1 cellular context compared by ENCODE assay signal in the genomic region with DNA sequence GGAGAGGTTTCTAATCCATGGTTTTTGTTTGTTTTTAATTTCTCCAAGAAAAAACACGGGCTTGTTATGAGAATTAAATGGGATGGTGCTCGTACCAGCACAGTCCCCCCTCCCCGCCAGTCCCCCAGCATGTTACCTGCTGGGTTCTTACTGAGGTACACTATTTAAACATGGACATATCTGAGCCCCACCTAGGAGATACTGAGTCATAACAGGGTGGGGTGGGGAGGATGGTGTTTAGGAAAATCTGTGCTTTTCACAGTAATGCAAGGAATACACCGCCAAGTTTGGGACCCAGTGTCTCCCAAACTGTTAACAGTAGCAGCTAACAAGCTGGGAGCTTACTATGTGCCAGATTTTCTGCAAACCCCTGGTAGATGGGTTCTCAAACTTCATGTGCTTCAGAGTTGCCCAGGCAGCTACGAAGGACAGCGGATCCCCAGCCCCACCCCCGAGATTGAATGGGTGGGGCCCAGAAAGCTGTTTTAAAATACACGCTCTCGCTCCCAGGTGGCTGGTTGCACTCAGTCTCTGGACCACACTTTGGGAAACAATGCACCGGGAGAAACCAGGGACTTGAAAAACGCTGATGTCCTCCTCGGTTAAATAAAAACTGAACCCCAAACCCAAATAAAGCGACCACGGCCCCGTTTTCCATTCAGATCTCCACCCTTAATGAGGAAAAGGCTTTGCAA.
A peak's percentile ranks its signal among the peaks of the same experiment; 100 is the strongest.
TF ChIP-seq lines count a peak whose summit lies in the region.

No MANE protein-coding gene starts in this region.

TF ChIP-seq in HepG2, 621 proteins besides CTCF, POLR2A, EP300 and RAD21 (continued from another document):
- TF ChIP-seq, protein P1, sequence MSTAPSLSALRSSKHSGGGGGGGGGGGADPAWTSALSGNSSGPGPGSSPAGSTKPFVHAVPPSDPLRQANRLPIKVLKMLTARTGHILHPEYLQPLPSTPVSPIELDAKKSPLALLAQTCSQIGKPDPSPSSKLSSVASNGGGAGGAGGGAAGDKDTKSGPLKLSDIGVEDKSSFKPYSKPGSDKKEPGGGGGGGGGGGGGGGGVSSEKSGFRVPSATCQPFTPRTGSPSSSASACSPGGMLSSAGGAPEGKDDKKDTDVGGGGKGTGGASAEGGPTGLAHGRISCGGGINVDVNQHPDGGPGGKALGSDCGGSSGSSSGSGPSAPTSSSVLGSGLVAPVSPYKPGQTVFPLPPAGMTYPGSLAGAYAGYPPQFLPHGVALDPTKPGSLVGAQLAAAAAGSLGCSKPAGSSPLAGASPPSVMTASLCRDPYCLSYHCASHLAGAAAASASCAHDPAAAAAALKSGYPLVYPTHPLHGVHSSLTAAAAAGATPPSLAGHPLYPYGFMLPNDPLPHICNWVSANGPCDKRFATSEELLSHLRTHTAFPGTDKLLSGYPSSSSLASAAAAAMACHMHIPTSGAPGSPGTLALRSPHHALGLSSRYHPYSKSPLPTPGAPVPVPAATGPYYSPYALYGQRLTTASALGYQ (CRISPR knock-in tag; IDR thresholded peaks at IDR 0.05), result 0 out of 2 replicates have a peak, but pooled peaks have one; percentile 65
- TF ChIP-seq ZNF260 (CRISPR knock-in tag; IDR thresholded peaks at IDR 0.05; ENCODE audit: borderline replicate concordance, low read depth), result no peak
- TF ChIP-seq TP53 (CRISPR knock-in tag; conservative IDR thresholded peaks at IDR 0.05), result 0 out of 2 replicates have a peak, but pooled peaks have one; percentile 60
- no peak for TF ChIP-seq SMAD9 (CRISPR knock-in tag; IDR thresholded peaks at IDR 0.05)
- TF ChIP-seq SATB2 (CRISPR knock-in tag; IDR thresholded peaks at IDR 0.05), result 0 out of 2 replicates have a peak, but pooled peaks have one; percentile 51
- TF ChIP-seq, protein P2, sequence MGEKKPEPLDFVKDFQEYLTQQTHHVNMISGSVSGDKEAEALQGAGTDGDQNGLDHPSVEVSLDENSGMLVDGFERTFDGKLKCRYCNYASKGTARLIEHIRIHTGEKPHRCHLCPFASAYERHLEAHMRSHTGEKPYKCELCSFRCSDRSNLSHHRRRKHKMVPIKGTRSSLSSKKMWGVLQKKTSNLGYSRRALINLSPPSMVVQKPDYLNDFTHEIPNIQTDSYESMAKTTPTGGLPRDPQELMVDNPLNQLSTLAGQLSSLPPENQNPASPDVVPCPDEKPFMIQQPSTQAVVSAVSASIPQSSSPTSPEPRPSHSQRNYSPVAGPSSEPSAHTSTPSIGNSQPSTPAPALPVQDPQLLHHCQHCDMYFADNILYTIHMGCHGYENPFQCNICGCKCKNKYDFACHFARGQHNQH (CRISPR knock-in tag; IDR thresholded peaks at IDR 0.05), result no peak; the same call in 1 of the 2 replicates
- TF ChIP-seq, protein P3, sequence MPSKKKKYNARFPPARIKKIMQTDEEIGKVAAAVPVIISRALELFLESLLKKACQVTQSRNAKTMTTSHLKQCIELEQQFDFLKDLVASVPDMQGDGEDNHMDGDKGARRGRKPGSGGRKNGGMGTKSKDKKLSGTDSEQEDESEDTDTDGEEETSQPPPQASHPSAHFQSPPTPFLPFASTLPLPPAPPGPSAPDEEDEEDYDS (CRISPR knock-in tag; IDR thresholded peaks at IDR 0.05), result peak; percentile 35; the same call in 1 of the 2 replicates
- TF ChIP-seq KAT7 (CRISPR knock-in tag; IDR thresholded peaks at IDR 0.05; ENCODE audit: borderline replicate concordance), result no peak
- TF ChIP-seq ZNF138 (CRISPR knock-in tag; IDR thresholded peaks at IDR 0.05; ENCODE audit: low read depth), result no peak
- TF ChIP-seq ZNF878 (CRISPR knock-in tag; IDR thresholded peaks at IDR 0.05), result 0 out of 2 replicates have a peak, but pooled peaks have one; percentile 60
- TF ChIP-seq, protein P4, sequence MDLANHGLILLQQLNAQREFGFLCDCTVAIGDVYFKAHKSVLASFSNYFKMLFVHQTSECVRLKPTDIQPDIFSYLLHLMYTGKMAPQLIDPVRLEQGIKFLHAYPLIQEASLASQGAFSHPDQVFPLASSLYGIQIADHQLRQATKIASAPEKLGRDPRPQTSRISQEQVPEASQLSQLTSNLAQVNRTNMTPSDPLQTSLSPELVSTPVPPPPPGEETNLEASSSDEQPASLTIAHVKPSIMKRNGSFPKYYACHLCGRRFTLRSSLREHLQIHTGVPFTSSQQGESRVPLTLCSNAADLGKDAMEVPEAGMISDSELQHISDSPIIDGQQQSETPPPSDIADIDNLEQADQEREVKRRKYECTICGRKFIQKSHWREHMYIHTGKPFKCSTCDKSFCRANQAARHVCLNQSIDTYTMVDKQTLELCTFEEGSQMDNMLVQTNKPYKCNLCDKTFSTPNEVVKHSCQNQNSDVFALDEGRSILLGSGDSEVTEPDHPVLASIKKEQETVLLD (CRISPR knock-in tag; IDR thresholded peaks at IDR 0.05; ENCODE audit: low read depth), result no peak
- TF ChIP-seq TRIM24 (CRISPR knock-in tag; IDR thresholded peaks at IDR 0.05), result no peak
TF ChIP-seq in HepG2: peak in this region for 47.
